Comparison of ENCODE assay signal across 9 cellular contexts in the genomic region with DNA sequence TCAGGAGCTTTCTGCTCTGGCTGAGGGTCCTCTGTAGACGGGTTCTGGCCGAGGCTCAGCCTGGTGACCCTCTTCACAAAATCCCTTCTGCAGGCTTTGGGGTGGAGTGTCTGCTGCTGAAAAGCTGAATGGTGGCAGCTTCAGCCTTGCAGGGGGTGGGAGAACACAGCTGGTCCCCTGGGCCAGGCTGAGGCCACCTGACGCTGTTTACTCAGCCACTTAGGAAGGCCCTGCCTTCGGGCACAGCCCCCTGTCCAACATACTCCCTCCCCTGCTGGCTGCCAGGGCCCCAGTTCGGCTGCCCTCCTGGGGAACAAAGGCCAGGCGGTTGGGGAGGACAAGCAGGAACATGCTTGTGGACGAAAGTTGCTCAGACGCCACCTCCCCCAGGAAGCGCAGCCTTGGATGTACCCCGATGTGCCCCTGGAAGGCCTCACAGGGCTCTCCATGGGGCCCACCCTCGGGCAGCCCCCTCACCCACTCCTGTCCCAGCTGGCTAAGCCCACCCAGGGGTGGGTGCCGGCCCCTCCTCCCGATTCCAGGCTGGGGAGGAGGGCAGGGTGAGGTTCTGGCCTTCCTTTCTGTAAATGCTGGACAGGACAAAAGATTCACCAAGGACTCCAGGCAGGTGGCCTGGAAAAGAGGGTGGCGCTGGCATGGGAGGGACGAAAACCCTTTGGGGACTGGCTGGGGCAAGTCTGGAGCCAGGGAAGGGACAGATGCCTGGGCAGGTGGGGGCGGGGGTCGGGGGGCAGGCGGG. TPM values are rescaled to one million over a fixed set of nuclear protein-coding genes. Genes with fewer than 3 reads are reported as not detected.
DNase-seq lines count a peak whose midpoint lies in the region; ATAC-seq and TF ChIP-seq lines count a peak whose summit lies in the region.
"Had no signal": no experiment of that assay in that cellular context is flagged by ENCODE, and none has a peak within 500 bp of the region (broad histone marks: within the 10 kb centered on the region; RNA-seq: fewer than 3 reads in every experiment).

A gene (minus strand): TSS at position 130 of the 760 bp plus-strand sequence. CDS start 271 bp downstream, outside the sequence.

- no peaks in the 10 kb centered on the region for H3K9me3 Mint-ChIP-seq in type B pancreatic cell

- no peaks in the 10 kb centered on the region for H3K79me2 ChIP-seq in SK-N-SH (ENCODE audit: insufficient read depth)

- peak within 1 kb of the TSS; percentile 76 for H3K4me3 Mint-ChIP-seq in type B pancreatic cell

- ATAC-seq in SK-N-SH treated with all-trans-retinoic acid at 6 μM for 48 hours (no peak), lung (ENCODE audit: insufficient read depth, low FRiP score) (peak; percentile 43)
- ATAC-seq: A549 had no signal

- H3K9me3 ChIP-seq in SK-N-SH, result no peaks in the 10 kb centered on the region
- H3K9me3 ChIP-seq in lung (ENCODE audit: control insufficient read depth in 2 of 2, insufficient read depth in 1 of 2, low read length in 1 of 2), result peaks cover 0 to 2% of the 10 kb centered on the region in 2 donors
- H3K9me3 ChIP-seq: A549 had no signal

- peaks cover 22% of the 10 kb centered on the region for H3K4me1 Mint-ChIP-seq in type B pancreatic cell (ENCODE audit: unreplicated experiment)

- CTCF ChIA-PET in SK-N-SH (lab: Yijun Ruan, JAX), result interaction anchor here (1.1 to 2.8 kb wide), 2 partner anchors 14 to 50 kb away, joined by 3 to 14 read pairs; a partner anchor contains a TSS

- H2AFZ ChIP-seq in SK-N-SH (ENCODE audit: low read depth), result no peak within 1 kb of the TSS

- H3K4me2 ChIP-seq in SK-N-SH, result no peak within 1 kb of the TSS
- H3K4me2 ChIP-seq: A549 had no signal

- H3K27me3 Mint-ChIP-seq in type B pancreatic cell, result no peaks in the 10 kb centered on the region

- no peak for TF ChIP-seq EP300 in SK-N-SH (IDR thresholded peaks at IDR 0.05; ENCODE audit: borderline replicate concordance in 1 of 2, low read depth in 1 of 2, low read length in 1 of 2)

- TF ChIP-seq CTCF in SK-N-SH (IDR thresholded peaks at IDR 0.05) (no peak), lung (IDR thresholded peaks at IDR 0.05; ENCODE audit: control extremely low read depth, extremely low read depth) (no peak), type B pancreatic cell (conservative IDR thresholded peaks at IDR 0.05) (no peak)

- DNase-seq in SK-N-SH (peak; percentile 38), lung (ENCODE audit: low spot score) (peak; percentile 71), type B pancreatic cell (ENCODE audit: extremely low spot score, unreplicated experiment) (no peak), kidney glomerular epithelial cell (lab: John Stamatoyannopoulos, UW) (no peak), SIG-M5 (lab: John Stamatoyannopoulos, UW) (no peak), SW480 (ENCODE audit: low spot score) (no peak)

- H3K36me3 Mint-ChIP-seq in type B pancreatic cell, result no peaks in the 10 kb centered on the region

- no peaks in the 10 kb centered on the region for H3K9me2 ChIP-seq in SK-N-SH

- H3K27ac ChIP-seq in SK-N-SH (ENCODE audit: low read depth in 2 of 2, low read length in 1 of 2) (no peak within 1 kb of the TSS), angular gyrus (ENCODE audit: low read depth, low read length) (peak within 1 kb of the TSS; percentile 96), lung (ENCODE audit: low read depth in 1 of 2, low read length in 1 of 2) (peak within 1 kb of the TSS in 1 of 2 donors; percentile 83)

- no peak within 1 kb of the TSS for H3K4me3 ChIP-seq in SK-N-SH (ENCODE audit: low read depth in 2 of 2, low read length in 1 of 2)
- peak within 1 kb of the TSS; percentile 49 for H3K4me3 ChIP-seq in lung
- H3K4me3 ChIP-seq: A549 had no signal

- POLR2A ChIA-PET in SK-N-SH (lab: Yijun Ruan, JAX), result interaction anchor here (0.7 to 1.3 kb wide), 2 partner anchors 15 to 21 kb away, joined by 3 read pairs; no protein-coding TSS in a partner anchor

- no peaks in the 10 kb centered on the region; a peak in 2 of 4 replicates for H3K4me1 ChIP-seq in SK-N-SH (ENCODE audit: control insufficient read depth in 1 of 2, insufficient read depth in 2 of 2, low read depth in 1 of 2, low read length in 1 of 2)
- peaks cover 0 to 8% of the 10 kb centered on the region in 2 donors for H3K4me1 ChIP-seq in lung (ENCODE audit: control insufficient read depth in 2 of 2, insufficient read depth in 2 of 2, low read length in 2 of 2)

- H3K36me3 ChIP-seq in SK-N-SH (replicated peaks in 1 of 2; ENCODE audit: control insufficient read depth in 1 of 2, insufficient read depth in 2 of 2, low read length in 1 of 2) (no peaks in the 10 kb centered on the region), lung (ENCODE audit: control insufficient read depth in 2 of 2, insufficient read depth in 2 of 2, low read length in 2 of 2) (no peaks in the 10 kb centered on the region)

- no peak for TF ChIP-seq RAD21 in SK-N-SH (IDR thresholded peaks at IDR 0.05; ENCODE audit: low read length)

- no peaks in the 10 kb centered on the region for H3F3A ChIP-seq in SK-N-SH (replicated peaks; ENCODE audit: insufficient read depth)

- H3K27me3 ChIP-seq in SK-N-SH (ENCODE audit: insufficient read depth) (no peaks in the 10 kb centered on the region), lung (ENCODE audit: control insufficient read depth, insufficient read depth) (no peaks in the 10 kb centered on the region)

- 92% methylated on average over 4 of the region's 18 CpGs for WGBS in SK-N-SH (ENCODE audit: low lambda C conversion rate)
- WGBS in lung, 2 donors, result 69 to 85% methylated on average over 16 to 18 of the region's 18 CpGs

- no peak within 1 kb of the TSS for H3K27ac Mint-ChIP-seq in type B pancreatic cell

- no peaks in the 10 kb centered on the region for H4K20me1 ChIP-seq in SK-N-SH (ENCODE audit: insufficient read depth)

- H3K9ac ChIP-seq in SK-N-SH, result no peak within 1 kb of the TSS

TF ChIP-seq in SK-N-SH, 30 proteins besides CTCF, POLR2A, EP300 and RAD21:
- TF ChIP-seq, protein P1, sequence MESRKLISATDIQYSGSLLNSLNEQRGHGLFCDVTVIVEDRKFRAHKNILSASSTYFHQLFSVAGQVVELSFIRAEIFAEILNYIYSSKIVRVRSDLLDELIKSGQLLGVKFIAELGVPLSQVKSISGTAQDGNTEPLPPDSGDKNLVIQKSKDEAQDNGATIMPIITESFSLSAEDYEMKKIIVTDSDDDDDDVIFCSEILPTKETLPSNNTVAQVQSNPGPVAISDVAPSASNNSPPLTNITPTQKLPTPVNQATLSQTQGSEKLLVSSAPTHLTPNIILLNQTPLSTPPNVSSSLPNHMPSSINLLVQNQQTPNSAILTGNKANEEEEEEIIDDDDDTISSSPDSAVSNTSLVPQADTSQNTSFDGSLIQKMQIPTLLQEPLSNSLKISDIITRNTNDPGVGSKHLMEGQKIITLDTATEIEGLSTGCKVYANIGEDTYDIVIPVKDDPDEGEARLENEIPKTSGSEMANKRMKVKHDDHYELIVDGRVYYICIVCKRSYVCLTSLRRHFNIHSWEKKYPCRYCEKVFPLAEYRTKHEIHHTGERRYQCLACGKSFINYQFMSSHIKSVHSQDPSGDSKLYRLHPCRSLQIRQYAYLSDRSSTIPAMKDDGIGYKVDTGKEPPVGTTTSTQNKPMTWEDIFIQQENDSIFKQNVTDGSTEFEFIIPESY (IDR thresholded peaks at IDR 0.05; ENCODE audit: borderline replicate concordance, low read depth), result no peak
- TF ChIP-seq FOXM1 (IDR thresholded peaks at IDR 0.05; ENCODE audit: low read depth), result no peak

TF ChIP-seq in SK-N-SH treated with all-trans-retinoic acid at 6 μM for 48 hours, 23 proteins besides CTCF, POLR2A, EP300 and RAD21:
- TF ChIP-seq ZNF70 (CRISPR knock-in tag; IDR thresholded peaks at IDR 0.05), result no peak
- no peak for TF ChIP-seq ZFP3 (CRISPR knock-in tag; IDR thresholded peaks at IDR 0.05)
- TF ChIP-seq TOX (CRISPR knock-in tag; IDR thresholded peaks at IDR 0.05; ENCODE audit: borderline replicate concordance), result no peak

RNA-seq across cellular contexts. Expression of the gene that starts here (rescaled TPM):
- polyA plus RNA-seq in SK-N-SH (2012; rRNA removed) (0.06 and 0.07 TPM in 2 replicates), lung (10 to 100 TPM; 13.5 to 33.5 TPM)
- polyA plus RNA-seq in SK-N-SH (2012; cell fraction: cytosol; rRNA removed), result 0.04 and 0.05 TPM in 2 replicates
- 0.43 and 0.46 TPM in 2 replicates for polyA plus RNA-seq in SK-N-SH (2012; cell fraction: nucleus; rRNA removed)
- total RNA-seq in lung (10 to 100 TPM; 30.2 to 54.2 TPM), type B pancreatic cell (ENCODE audit: low replicate concordance) (7.6 and 11.1 TPM in 2 replicates)

Comparison
In these comparisons a context has a peak if more than half of its experiments do, and no peak if none do; other contexts are left out.
1. RNA of the gene that starts here (polyA plus RNA-seq): 13.5 to 33.5 TPM in lung; 0.04 to 0.46 TPM in SK-N-SH; every median in the first group is over 4 times any median in the second.
2. Peak in DNase-seq in SK-N-SH; RNA of the gene not detected or under 1 TPM.